In genomic region chr16:67544844-67545664, GRCh38 we compare ENCODE assay signal across 16 cellular contexts. TPM values are rescaled to one million over a fixed set of nuclear protein-coding genes. Genes with fewer than 3 reads are reported as not detected.
DNase-seq lines count a peak whose midpoint lies in the region; ATAC-seq and TF ChIP-seq lines count a peak whose summit lies in the region.
"Had no signal": no experiment of that assay in that cellular context is flagged by ENCODE, and none has a peak within 500 bp of the region (broad histone marks: within the 10 kb centered on the region; RNA-seq: fewer than 3 reads in every experiment).

No MANE protein-coding gene starts in this region.

- ATAC-seq in central memory CD8-positive, alpha-beta T cell (replicated peaks; ENCODE audit: extremely low read depth, poor library complexity, severe bottlenecking): no peak
- ATAC-seq in GM18517 (IDR thresholded peaks at IDR 0.05; ENCODE audit: unreplicated experiment): no peak
- ATAC-seq in GM19452 (IDR thresholded peaks at IDR 0.05; ENCODE audit: unreplicated experiment): no peak
- ATAC-seq: left lobe of liver, pancreas had no signal

- peak overlapping the region in 10 of 11 experiments; percentile 19 to 85 (median 70); a peak in 18 of 22 replicates for H3K9ac ChIP-seq in BLaER1 treated with 17β-estradiol and CSF1 and Interleukin-3, amounts not matched to agents 10 nM and 100 nM
- no peak overlapping the region for H3K9ac ChIP-seq in neuronal stem cell (ENCODE audit: low read depth, low read length, poor library complexity)

- peak overlapping the region; percentile 34 for H3K23ac ChIP-seq in neuronal stem cell (ENCODE audit: low read depth, low read length, poor library complexity)

- no peak for DNase-seq in central memory CD8-positive, alpha-beta T cell (ENCODE audit: low spot score in 2 of 2)
- DNase-seq in neuronal stem cell (ENCODE audit: low spot score): no peak
- DNase-seq in ecto neural progenitor cell (ENCODE audit: low spot score): no peak
- DNase-seq: activated CD4-positive, CD25-positive, alpha-beta regulatory T cell; C1 segment of cervical spinal cord; foreskin fibroblast; NCI-H187 treated with DMSO at 0.1 percent for 48 hours; SHP77; stimulated activated CD4-positive, alpha-beta T cell treated with anti-CD3 and anti-CD28 coated beads, Interleukin-2, amount 100 ng/mL, for 48 hours; testis had no signal

- H2AFZ ChIP-seq in neuronal stem cell (ENCODE audit: low read length): no peak overlapping the region

- no peak overlapping the region for H4K8ac ChIP-seq in neuronal stem cell (ENCODE audit: low read depth, low read length)

- no peak overlapping the region for H3K14ac ChIP-seq in neuronal stem cell (ENCODE audit: low read length)

- H2AK5ac ChIP-seq in neuronal stem cell (ENCODE audit: low read depth, low read length): no peak overlapping the region

- peaks cover 51 to 97% (median 71%) of the 10 kb centered on the region in 11 experiments for H3K36me3 ChIP-seq in BLaER1 treated with 17β-estradiol and CSF1 and Interleukin-3, amounts not matched to agents 10 nM and 100 nM
- peaks cover 0 to 75% of the 10 kb centered on the region in 2 experiments; a peak in 2 of 3 replicates for H3K36me3 ChIP-seq in HEK293 (ENCODE audit: control insufficient read depth in 2 of 2, insufficient read depth in 1 of 2, low read length in 2 of 2)
- peaks cover 50 to 87% of the 10 kb centered on the region in 2 donors for H3K36me3 ChIP-seq in neuronal stem cell (replicated peaks in 1 of 2; ENCODE audit: control insufficient read depth in 2 of 2, insufficient read depth in 2 of 2, low read length in 2 of 2)

- peak overlapping the region; percentile 26 for H3K27ac Mint-ChIP-seq in central memory CD8-positive, alpha-beta T cell (ENCODE audit: low read depth)

- H3K4ac ChIP-seq in neuronal stem cell (ENCODE audit: low read length): no peak overlapping the region

- peaks cover 24% of the 10 kb centered on the region for H3K36me3 Mint-ChIP-seq in central memory CD8-positive, alpha-beta T cell (ENCODE audit: insufficient read depth)

- CTCF ChIA-PET in HEK293 (lab: Yijun Ruan, JAX): interaction anchor here (0.6 to 5.5 kb wide), 9 partner anchors 13 to 310 kb away, joined by 3 to 119 read pairs (median 3); partner anchors contain the start of gene CARMIL2

- H3K27me3 ChIP-seq in BLaER1 treated with 17β-estradiol and CSF1 and Interleukin-3, amounts not matched to agents 10 nM and 100 nM: no peaks in the 10 kb centered on the region
- H3K27me3 ChIP-seq in neuronal stem cell (ENCODE audit: control insufficient read depth in 3 of 3, insufficient read depth in 3 of 3, low read depth in 1 of 3, low read length in 3 of 3): peaks cover 0 to 3% (median 0%) of the 10 kb centered on the region in 3 experiments
- H3K27me3 ChIP-seq: pancreas, testis had no signal

- H2BK12ac ChIP-seq in neuronal stem cell (ENCODE audit: low read length): no peak overlapping the region

- peaks cover 12 to 100% (median 77%) of the 10 kb centered on the region in 11 experiments; a peak in 21 of 22 replicates for H4K20me1 ChIP-seq in BLaER1 treated with 17β-estradiol and CSF1 and Interleukin-3, amounts not matched to agents 10 nM and 100 nM

- H3K4me3 ChIP-seq in BLaER1 treated with 17β-estradiol and CSF1 and Interleukin-3, amounts not matched to agents 10 nM and 100 nM: peak overlapping the region in 5 of 10 experiments; percentile 24 to 53 (median 40); a peak in 8 of 20 replicates
- H3K4me3 ChIP-seq in HEK293 (ENCODE audit: low read depth, low read length) (no peak overlapping the region), neuronal stem cell (ENCODE audit: low read length in 2 of 2) (no peak overlapping the region)
- H3K4me3 ChIP-seq: pancreas, testis had no signal

- no peaks in the 10 kb centered on the region for H3K79me1 ChIP-seq in neuronal stem cell (ENCODE audit: low read depth, low read length)

- no peak for TF ChIP-seq CTCF in HEK293 (tag by site-specific recombination; IDR thresholded peaks at IDR 0.05)

- no peaks in the 10 kb centered on the region for H3K9me3 ChIP-seq in BLaER1 treated with 17β-estradiol and CSF1 and Interleukin-3, amounts not matched to agents 10 nM and 100 nM (replicated peaks in 1 of 11)
- H3K9me3 ChIP-seq in HEK293 (ENCODE audit: control insufficient read depth, insufficient read depth, low read depth, low read length) (no peaks in the 10 kb centered on the region), neuronal stem cell (replicated peaks in 1 of 2; ENCODE audit: control insufficient read depth in 2 of 2, insufficient read depth in 1 of 2, low read depth in 1 of 2, low read length in 2 of 2) (no peaks in the 10 kb centered on the region)
- H3K9me3 ChIP-seq: pancreas, testis had no signal

- no peak overlapping the region for H2BK120ac ChIP-seq in neuronal stem cell (ENCODE audit: low read depth, low read length)

- no peak overlapping the region for H3K18ac ChIP-seq in neuronal stem cell (ENCODE audit: low read length)

- POLR2A ChIA-PET in HEK293 (lab: Yijun Ruan, JAX): interaction anchor here (1.2 to 1.9 kb wide), 4 partner anchors 13 to 24 kb away, joined by 3 to 4 read pairs (median 4); partner anchors contain the start of gene CTCF

- H3K4me2 ChIP-seq in BLaER1 treated with 17β-estradiol and CSF1 and Interleukin-3, amounts not matched to agents 10 nM and 100 nM: peak overlapping the region; percentile 63 to 98 (median 91)
- no peak overlapping the region for H3K4me2 ChIP-seq in neuronal stem cell (ENCODE audit: insufficient read depth, low read length, poor library complexity, severe bottlenecking)

- no CpG with 5 or more reads among the region's 15 CpGs for WGBS in neuronal stem cell (ENCODE audit: extremely low coverage in 2 of 2, insufficient read length in 2 of 2, insufficient replicate concordance in 1 of 2), 2 donors

- H3K4me1 ChIP-seq in BLaER1 treated with 17β-estradiol and CSF1 and Interleukin-3, amounts not matched to agents 10 nM and 100 nM: peaks cover 91 to 100% (median 98%) of the 10 kb centered on the region in 10 experiments
- no peaks in the 10 kb centered on the region for H3K4me1 ChIP-seq in HEK293 (ENCODE audit: control insufficient read depth, insufficient read depth, low read length)
- H3K4me1 ChIP-seq in neuronal stem cell (ENCODE audit: control insufficient read depth in 2 of 2, insufficient read depth in 1 of 2, low read depth in 1 of 2, low read length in 2 of 2): no peaks in the 10 kb centered on the region

- H3K27ac ChIP-seq in BLaER1 treated with 17β-estradiol and CSF1 and Interleukin-3, amounts not matched to agents 10 nM and 100 nM: peak overlapping the region in 9 of 11 experiments; percentile 5 to 96 (median 81); a peak in 17 of 22 replicates
- H3K27ac ChIP-seq in HEK293 (ENCODE audit: extremely low read depth, low read depth, low read length): 0 out of 2 replicates have a peak overlapping the region, but pooled peaks have one; percentile 22
- no peak overlapping the region for H3K27ac ChIP-seq in neuronal stem cell (replicated peaks; ENCODE audit: low read length)
- H3K27ac ChIP-seq: pancreas, testis had no signal

- H3K4me1 Mint-ChIP-seq in central memory CD8-positive, alpha-beta T cell: peaks cover 44% of the 10 kb centered on the region

- no peak overlapping the region for H2BK15ac ChIP-seq in neuronal stem cell (ENCODE audit: low read length)

- H4K91ac ChIP-seq in neuronal stem cell (ENCODE audit: low read depth, low read length, poor library complexity): no peak overlapping the region

- no peaks in the 10 kb centered on the region for H3K27me3 Mint-ChIP-seq in central memory CD8-positive, alpha-beta T cell

- H3K4me3 Mint-ChIP-seq in central memory CD8-positive, alpha-beta T cell: no peak overlapping the region

- no peaks in the 10 kb centered on the region for H3K9me3 Mint-ChIP-seq in central memory CD8-positive, alpha-beta T cell

- peak overlapping the region; percentile 36 for H2BK5ac ChIP-seq in neuronal stem cell (ENCODE audit: low read length)

TF ChIP-seq in HEK293, 187 proteins besides CTCF, POLR2A, EP300 and RAD21:
- TF ChIP-seq FEZF1 (tag by site-specific recombination; IDR thresholded peaks at IDR 0.05): no peak
- TF ChIP-seq ZNF335 (tag by site-specific recombination; conservative IDR thresholded peaks at IDR 0.05): peak; percentile 53
- no peak for TF ChIP-seq ZNF837 (tag by site-specific recombination; IDR thresholded peaks at IDR 0.05)

RNA-seq across cellular contexts. Expression of gene RIPOR1, which starts 16.4 kb away (rescaled TPM):
- polyA plus RNA-seq in neuronal stem cell (2013, experiment 1 of 2): 23.0 TPM
- 23.4 TPM for polyA plus RNA-seq in neuronal stem cell (2013, experiment 2 of 2)

RNA-seq across cellular contexts. Expression of gene CTCF, which starts 17.3 kb away (rescaled TPM):
- polyA plus RNA-seq in neuronal stem cell (2013, experiment 1 of 2): 40.2 TPM
- polyA plus RNA-seq in neuronal stem cell (2013, experiment 2 of 2): 39.4 TPM
